In genomic region chr13:102598061-102598460, GRCh38 we compare ENCODE assay signal across 8 cellular contexts. TPM values are rescaled to one million over a fixed set of nuclear protein-coding genes. Genes with fewer than 3 reads are reported as not detected.
DNase-seq lines count a peak whose midpoint lies in the region; ATAC-seq and TF ChIP-seq lines count a peak whose summit lies in the region.

No MANE protein-coding gene starts in this region.

- peak overlapping the region; percentile 94 to 98 for H3K4me3 Mint-ChIP-seq in CD14-positive monocyte
- peak overlapping the region; percentile 93 for H3K4me3 Mint-ChIP-seq in natural killer cell treated with Interleukin-12 subunit alpha and Interleukin-12 subunit beta and Interleukin-15 and Interleukin-18, amount 100 ng/mL, for 72 hours

- peaks cover 28% of the 10 kb centered on the region; the same call in 1 of the 2 replicates for H3K36me3 ChIP-seq in Karpas-422 (ENCODE audit: insufficient read depth, low read length)

- peaks cover 20 to 25% of the 10 kb centered on the region in 2 donors for H3K36me3 Mint-ChIP-seq in CD14-positive monocyte
- peaks cover 7% of the 10 kb centered on the region for H3K36me3 Mint-ChIP-seq in natural killer cell treated with Interleukin-12 subunit alpha and Interleukin-12 subunit beta and Interleukin-15 and Interleukin-18, amount 100 ng/mL, for 72 hours

- H3K4me1 ChIP-seq in Karpas-422 (ENCODE audit: low read length) = peaks cover 27% of the 10 kb centered on the region

- H4K20me1 ChIP-seq in Karpas-422 (ENCODE audit: insufficient read depth, low read depth, low read length) = peaks cover 40% of the 10 kb centered on the region

- peaks cover 0 to 2% (median 0%) of the 10 kb centered on the region in 3 donors for H3K27me3 Mint-ChIP-seq in CD14-positive monocyte (ENCODE audit: low read depth in 3 of 3)
- no peaks in the 10 kb centered on the region for H3K27me3 Mint-ChIP-seq in natural killer cell treated with Interleukin-12 subunit alpha and Interleukin-12 subunit beta and Interleukin-15 and Interleukin-18, amount 100 ng/mL, for 72 hours

- intact Hi-C loops in CD14-positive monocyte (cut with micrococcal nuclease) = loop anchor here in 1 of 2 donors (5.0 to 10.0 kb wide), 2 partner anchors 177 to 249 kb away; partner anchors contain the start of genes ERCC5 and TEX30

- peak overlapping the region in 6 of 7 donors; percentile 66 to 99 (median 93) for H3K27ac Mint-ChIP-seq in CD14-positive monocyte
- H3K27ac Mint-ChIP-seq in natural killer cell treated with Interleukin-12 subunit alpha and Interleukin-12 subunit beta and Interleukin-15 and Interleukin-18, amount 100 ng/mL, for 72 hours = peak overlapping the region; percentile 99 to 100

- no peak for TF ChIP-seq CTCF in CD14-positive monocyte (IDR thresholded peaks at IDR 0.05)

- no peak overlapping the region for H2AFZ ChIP-seq in Karpas-422 (ENCODE audit: low read length)

- peak overlapping the region; percentile 97 for H3K4me3 ChIP-seq in Karpas-422 (ENCODE audit: low read length)

- H3K9me3 ChIP-seq in Karpas-422 (ENCODE audit: low read length) = no peaks in the 10 kb centered on the region

- H3K27me3 ChIP-seq in Karpas-422 (ENCODE audit: low read length) = no peaks in the 10 kb centered on the region

- H3K9me2 ChIP-seq in Karpas-422 (replicated peaks; ENCODE audit: insufficient read depth, low read length) = no peaks in the 10 kb centered on the region

- no peaks in the 10 kb centered on the region for H3K9me3 Mint-ChIP-seq in CD14-positive monocyte
- H3K9me3 Mint-ChIP-seq in natural killer cell treated with Interleukin-12 subunit alpha and Interleukin-12 subunit beta and Interleukin-15 and Interleukin-18, amount 100 ng/mL, for 72 hours = no peaks in the 10 kb centered on the region

- peak overlapping the region; percentile 97 for H3K4me2 ChIP-seq in Karpas-422 (ENCODE audit: low read depth, low read length, poor library complexity, severe bottlenecking)

- H3K4me1 Mint-ChIP-seq in CD14-positive monocyte = peaks cover 55% of the 10 kb centered on the region
- H3K4me1 Mint-ChIP-seq in natural killer cell treated with Interleukin-12 subunit alpha and Interleukin-12 subunit beta and Interleukin-15 and Interleukin-18, amount 100 ng/mL, for 72 hours (ENCODE audit: low read depth in 2 of 2) = peaks cover 49 to 64% of the 10 kb centered on the region in 2 donors

- peaks cover 74% of the 10 kb centered on the region for H3K79me2 ChIP-seq in Karpas-422 (ENCODE audit: low read length)

- DNase-seq in CD14-positive monocyte (ENCODE audit: low spot score) = no peak
- DNase-seq in Karpas-422 = no peak
- peak; percentile 22 for DNase-seq in dermis blood vessel endothelial cell
- no peak for DNase-seq in natural killer cell treated with Interleukin-12 subunit alpha and Interleukin-12 subunit beta and Interleukin-15 and Interleukin-18, amount 100 ng/mL, for 72 hours (ENCODE audit: low spot score)
- DNase-seq in effector CD4-positive, alpha-beta T cell = no peak
- no peak for DNase-seq in NCI-H226
- DNase-seq in NCI-H128 (lab: John Stamatoyannopoulos, UW; ENCODE audit: unreplicated experiment) = no peak
- no peak for DNase-seq in SW 1271 (lab: John Stamatoyannopoulos, UW)

- H3K9ac ChIP-seq in Karpas-422 (ENCODE audit: low read length) = peak overlapping the region; percentile 97

- H3K27ac ChIP-seq in Karpas-422 (ENCODE audit: low read length) = peak overlapping the region; percentile 55

- no peak for ATAC-seq in natural killer cell treated with Interleukin-12 subunit alpha and Interleukin-12 subunit beta and Interleukin-15 and Interleukin-18, amount 100 ng/mL, for 72 hours

RNA-seq across cellular contexts. Expression of gene TPP2, which starts 1.3 kb away (rescaled TPM):
- polyA plus RNA-seq in CD14-positive monocyte = 10 to 100 TPM; 18.0 to 26.0 TPM
- total RNA-seq in Karpas-422 (2014; rRNA removed; shearing (Covaris generic); ENCODE audit: low replicate concordance) = 62.2 and 64.6 TPM in 2 replicates
- 61.1 and 75.2 TPM in 2 replicates for total RNA-seq in dermis blood vessel endothelial cell
- 10 to 100 TPM; 60.2 to 99.3 TPM for total RNA-seq in natural killer cell treated with Interleukin-12 subunit alpha and Interleukin-12 subunit beta and Interleukin-15 and Interleukin-18, amount 100 ng/mL, for 72 hours
